Comparison of ENCODE assay signal across 21 cellular contexts in the genomic region with DNA sequence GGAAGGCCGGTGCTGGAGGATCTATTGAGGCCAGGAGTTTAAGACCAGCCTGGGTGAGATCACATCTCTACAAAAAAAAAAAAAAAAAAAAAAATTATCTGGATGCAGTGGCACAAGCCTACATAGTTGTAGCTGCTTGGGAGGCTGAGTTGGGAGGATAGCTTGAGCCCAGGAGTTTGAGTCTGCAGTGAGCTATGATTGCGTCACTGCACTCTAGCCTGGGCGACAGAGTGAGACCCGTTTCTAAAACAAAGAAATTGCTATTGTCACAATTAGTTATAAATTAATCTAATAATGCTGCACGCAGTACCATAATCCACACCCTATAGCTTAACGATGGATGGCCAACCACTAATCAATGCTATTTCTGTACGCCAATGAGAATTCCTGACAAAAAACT. TPM values are rescaled to one million over a fixed set of nuclear protein-coding genes. Genes with fewer than 3 reads are reported as not detected.
A peak's percentile ranks its signal among the peaks of the same experiment; 100 is the strongest.
DNase-seq lines count a peak whose midpoint lies in the region; ATAC-seq and TF ChIP-seq lines count a peak whose summit lies in the region.
"Had no signal": no experiment of that assay in that cellular context is flagged by ENCODE, and none has a peak within 500 bp of the region (broad histone marks: within the 10 kb centered on the region; RNA-seq: fewer than 3 reads in every experiment).

No MANE protein-coding gene starts in this region.

- no peak overlapping the region for H2BK15ac ChIP-seq in IMR-90 (ENCODE audit: low read depth, low read length)

- no peak overlapping the region for H3K23ac ChIP-seq in IMR-90 (ENCODE audit: low read depth, low read length)

- no peak overlapping the region for H2AK9ac ChIP-seq in IMR-90 (replicated peaks; ENCODE audit: low read depth, low read length, poor library complexity)

- intact Hi-C loops in IMR-90 (cut with micrococcal nuclease) (no loop called here), body of pancreas (cut with DNase I) (loop anchor here (10.0 kb wide), 1 partner anchor 46 kb away; no protein-coding TSS in a partner anchor), thyroid gland (cut with DNase I) (loop anchor here (10.0 kb wide), 1 partner anchor 96 kb away; no protein-coding TSS in a partner anchor)

- DNase-seq in IMR-90 (no peak), body of pancreas (no peak), thyroid gland (no peak), pons (ENCODE audit: low spot score) (no peak), NCI-H510A (lab: John Stamatoyannopoulos, UW) (no peak), Karpas-422 (no peak)
- DNase-seq: activated CD4-positive, alpha-beta T cell treated with anti-CD3 and anti-CD28 coated beads, Interleukin-2, amount 50 U/mL, for 48 hours; activated naive CD4-positive, alpha-beta T cell; activated T-cell treated with anti-CD3 and anti-CD28 coated beads for 4 hours; amygdala; central memory CD4-positive, alpha-beta T cell; glutamatergic neuron; NCI-H1930; retina; SHP77; testis had no signal

- H3K56ac ChIP-seq in IMR-90 (ENCODE audit: extremely low read depth, insufficient read depth, low read length), result no peak overlapping the region

- H3K27ac ChIP-seq in IMR-90 (ENCODE audit: insufficient read depth, low read length) (no peak overlapping the region), body of pancreas (peak overlapping the region in 3 of 4 donors; percentile 75 to 80 (median 80)), mucosa of rectum (ENCODE audit: low read depth in 2 of 2, low read length in 2 of 2) (peak overlapping the region; percentile 81 to 82), thyroid gland (peak overlapping the region; percentile 82 to 97 (median 93)), Karpas-422 (ENCODE audit: low read length) (no peak overlapping the region)
- H3K27ac ChIP-seq: neutrophil had no signal

- H4K5ac ChIP-seq in IMR-90 (ENCODE audit: low read depth, low read length), result no peak overlapping the region

- H3K36me3 ChIP-seq in IMR-90 (ENCODE audit: control insufficient read depth, insufficient read depth, low read length) (peaks cover 5% of the 10 kb centered on the region; the same call in 1 of the 2 replicates), body of pancreas (replicated peaks in 1 of 2; ENCODE audit: insufficient read depth in 1 of 2, low read depth in 2 of 2) (no peaks in the 10 kb centered on the region), mucosa of rectum (ENCODE audit: control insufficient read depth in 2 of 2, insufficient read depth in 2 of 2, low read length in 2 of 2) (peaks cover 0 to 6% of the 10 kb centered on the region in 2 donors), thyroid gland (no peaks in the 10 kb centered on the region), Karpas-422 (ENCODE audit: insufficient read depth, low read length) (no peaks in the 10 kb centered on the region)
- H3K36me3 ChIP-seq: neutrophil had no signal

- H3K4me3 ChIP-seq in IMR-90 (ENCODE audit: insufficient read depth, low read depth, low read length) (no peak overlapping the region), body of pancreas (no peak overlapping the region), mucosa of rectum (ENCODE audit: low read length in 2 of 2) (no peak overlapping the region), thyroid gland (replicated peaks in 1 of 3) (no peak overlapping the region), Karpas-422 (ENCODE audit: low read length) (no peak overlapping the region)
- H3K4me3 ChIP-seq: testis had no signal

- no peak overlapping the region for H3K18ac ChIP-seq in IMR-90 (ENCODE audit: low read depth, low read length)

- peaks cover 9 to 90% of the 10 kb centered on the region in 2 experiments for H3K79me1 ChIP-seq in IMR-90 (ENCODE audit: low read depth in 1 of 2, low read length in 2 of 2)

- H3K4me2 ChIP-seq in IMR-90 (ENCODE audit: low read depth, low read length) (no peak overlapping the region), Karpas-422 (ENCODE audit: low read depth, low read length, poor library complexity, severe bottlenecking) (no peak overlapping the region)

- H3K4ac ChIP-seq in IMR-90 (ENCODE audit: low read depth, low read length), result no peak overlapping the region

- peaks cover 30% of the 10 kb centered on the region for H3K9me1 ChIP-seq in IMR-90 (ENCODE audit: insufficient read depth, low read length)

- POLR2A ChIA-PET in IMR-90 (lab: Charles Lee; ENCODE audit: unreplicated experiment), result no interaction called here

- no peak overlapping the region for H2BK120ac ChIP-seq in IMR-90 (ENCODE audit: low read depth, low read length)

- H3K4me1 ChIP-seq in IMR-90 (ENCODE audit: control insufficient read depth, insufficient read depth, low read length) (peaks cover 23% of the 10 kb centered on the region), body of pancreas (peaks cover 94% of the 10 kb centered on the region), mucosa of rectum (ENCODE audit: control insufficient read depth in 2 of 2, insufficient read depth in 2 of 2, low read length in 2 of 2) (peaks cover 50 to 72% of the 10 kb centered on the region in 2 donors), thyroid gland (peaks cover 60 to 78% of the 10 kb centered on the region in 2 donors), Karpas-422 (ENCODE audit: low read length) (peaks cover 9% of the 10 kb centered on the region; the same call in 1 of the 2 replicates)

- H2AFZ ChIP-seq in IMR-90 (replicated peaks; ENCODE audit: low read length, poor library complexity) (no peak overlapping the region), Karpas-422 (ENCODE audit: low read length) (no peak overlapping the region)

- CTCF ChIA-PET in IMR-90 (lab: Yijun Ruan, JAX), result interaction anchor here (1.7 kb wide), 1 partner anchor 12 kb away, joined by 3 read pairs; no protein-coding TSS in a partner anchor

- WGBS in IMR-90 (ENCODE audit: extremely low coverage in 2 of 2, insufficient read length in 1 of 2), 2 experiments, result 90% methylated on average over 2 of the region's 7 CpGs; no CpG with 5 or more reads in 1 of the 2 experiments
- 77 to 85% methylated on average over 7 of the region's 7 CpGs for WGBS in body of pancreas, 2 donors
- 92 to 96% methylated on average over 7 of the region's 7 CpGs for WGBS in thyroid gland, 2 donors

- TF ChIP-seq POLR2A in IMR-90 (IDR thresholded peaks at IDR 0.05; ENCODE audit: low read depth, low read length) (no peak), body of pancreas (IDR thresholded peaks at IDR 0.05) (no peak), thyroid gland (IDR thresholded peaks at IDR 0.05) (no peak)

- in situ Hi-C loops in IMR-90 (cut with MboI; ENCODE audit: low sequenced_read_pairs), result no loop called here

- no peak for TF ChIP-seq CTCF in IMR-90 (conservative IDR thresholded peaks at IDR 0.05; ENCODE audit: low read depth, low read length)
- TF ChIP-seq CTCF in body of pancreas (IDR thresholded peaks at IDR 0.05), result no peak
- no peak for TF ChIP-seq CTCF in thyroid gland (IDR thresholded peaks at IDR 0.05)

- H4K20me1 ChIP-seq in IMR-90 (ENCODE audit: insufficient read depth, low read length) (peaks cover 87% of the 10 kb centered on the region), Karpas-422 (ENCODE audit: insufficient read depth, low read depth, low read length) (peaks cover 20% of the 10 kb centered on the region; the same call in 1 of the 2 replicates)

- dilution Hi-C loops in IMR-90 (cut with HindIII; ENCODE audit: low sequenced_read_pairs, unreplicated experiment), result no loop called here

- no peaks in the 10 kb centered on the region for H3K27me3 ChIP-seq in IMR-90 (ENCODE audit: control insufficient read depth, insufficient read depth, low read length)
- H3K27me3 ChIP-seq in body of pancreas, result no peaks in the 10 kb centered on the region
- no peaks in the 10 kb centered on the region for H3K27me3 ChIP-seq in mucosa of rectum (ENCODE audit: control insufficient read depth in 2 of 2, insufficient read depth in 2 of 2, low read length in 2 of 2)
- no peaks in the 10 kb centered on the region for H3K27me3 ChIP-seq in thyroid gland
- H3K27me3 ChIP-seq in Karpas-422 (ENCODE audit: low read length), result no peaks in the 10 kb centered on the region
- H3K27me3 ChIP-seq: neutrophil, testis had no signal

- no peak overlapping the region for H3K14ac ChIP-seq in IMR-90 (replicated peaks; ENCODE audit: low read depth, low read length)

- no peak overlapping the region for H3K9ac ChIP-seq in IMR-90 (ENCODE audit: low read depth, low read length)
- no peak overlapping the region for H3K9ac ChIP-seq in mucosa of rectum (ENCODE audit: low read depth in 1 of 2, low read length in 2 of 2)
- H3K9ac ChIP-seq in Karpas-422 (ENCODE audit: low read length), result no peak overlapping the region

- no peak for TF ChIP-seq RAD21 in IMR-90 (IDR thresholded peaks at IDR 0.05; ENCODE audit: low read length)

- no peaks in the 10 kb centered on the region for H3K9me2 ChIP-seq in Karpas-422 (replicated peaks; ENCODE audit: insufficient read depth, low read length)

- H2BK20ac ChIP-seq in IMR-90 (ENCODE audit: low read depth, low read length), result no peak overlapping the region

- H4K8ac ChIP-seq in IMR-90 (ENCODE audit: low read depth in 2 of 2, low read length in 2 of 2), result no peak overlapping the region

- H3K9me3 ChIP-seq in IMR-90 (ENCODE audit: control insufficient read depth, insufficient read depth, low read length) (no peaks in the 10 kb centered on the region), body of pancreas (no peaks in the 10 kb centered on the region), mucosa of rectum (ENCODE audit: control insufficient read depth in 2 of 2, low read length in 2 of 2) (no peaks in the 10 kb centered on the region), thyroid gland (no peaks in the 10 kb centered on the region), Karpas-422 (ENCODE audit: low read length) (no peaks in the 10 kb centered on the region)
- H3K9me3 ChIP-seq: neutrophil, testis had no signal

- no peak overlapping the region for H2AK5ac ChIP-seq in IMR-90 (ENCODE audit: low read depth, low read length)

- ATAC-seq in IMR-90 (ENCODE audit: low read depth), result no peak
- no peak for ATAC-seq in body of pancreas
- ATAC-seq in GM21619 (IDR thresholded peaks at IDR 0.05; ENCODE audit: unreplicated experiment), result no peak
- ATAC-seq: left lobe of liver; stimulated activated effector memory CD8-positive, alpha-beta T cell treated with anti-CD3 and anti-CD28 coated beads, Interleukin-12 subunit alpha, Interleukin-12 subunit beta, amount 100 ng/mL, for 72 hours had no signal

- no TSS peak for BruUV-seq in IMR-90 (replicated peaks; lab: Mats Ljungman, UMichigan)

- no peaks in the 10 kb centered on the region for H3K79me2 ChIP-seq in Karpas-422 (ENCODE audit: low read length)

- no peak overlapping the region for H4K91ac ChIP-seq in IMR-90 (ENCODE audit: insufficient read depth, low read depth, low read length)

- H2BK5ac ChIP-seq in IMR-90 (ENCODE audit: low read depth, low read length, poor library complexity, severe bottlenecking), result no peak overlapping the region

TF ChIP-seq in IMR-90, 13 proteins besides CTCF, POLR2A, EP300 and RAD21 (continues in another document):
- peak; percentile 38; the same call in 1 of the 2 replicates for TF ChIP-seq CEBPB (IDR thresholded peaks at IDR 0.05; ENCODE audit: low read depth, low read length)

RNA-seq across cellular contexts. Expression of a gene that starts 10.7 kb away (rescaled TPM):
- total RNA-seq in IMR-90 (2012; rRNA removed), result 124 and 136 TPM in 2 replicates
- polyA plus RNA-seq in IMR-90 (2012; rRNA removed), result 78.0 and 81.4 TPM in 2 replicates
- polyA plus RNA-seq in IMR-90 (2012; cell fraction: cytosol; rRNA removed), result 22.2 and 37.9 TPM in 2 replicates
- 338 and 411 TPM in 2 replicates for polyA plus RNA-seq in IMR-90 (2012; cell fraction: nucleus; rRNA removed; ENCODE audit: low replicate concordance)
- 100 to 1,000 TPM; 104 to 121 TPM for total RNA-seq in body of pancreas
- total RNA-seq in thyroid gland, result 100 to 1,000 TPM; 164 to 258 (median 242) TPM
- total RNA-seq in Karpas-422 (2014; rRNA removed; shearing (Covaris generic); ENCODE audit: low replicate concordance), result 14.1 and 14.2 TPM in 2 replicates

Comparison
In these comparisons a context has a peak if more than half of its experiments do, and no peak if none do; other contexts are left out.
1. H3K27ac ChIP-seq: peak in body of pancreas (3 of 4), mucosa of rectum (2 of 2) and thyroid gland (3 of 3); none in IMR-90 (single experiment) and Karpas-422 (single experiment).